ENCODE assay signal across 22 cellular contexts in genomic region chr19:49881186-49881585, GRCh38. TPM values are rescaled to one million over a fixed set of nuclear protein-coding genes. Genes with fewer than 3 reads are reported as not detected.
DNase-seq lines count a peak whose midpoint lies in the region; ATAC-seq and TF ChIP-seq lines count a peak whose summit lies in the region.
"Had no signal": no experiment of that assay in that cellular context is flagged by ENCODE, and none has a peak within 500 bp of the region (broad histone marks: within the 10 kb centered on the region; RNA-seq: fewer than 3 reads in every experiment).

No MANE protein-coding gene starts in this region.

- H3K36me3 Mint-ChIP-seq in T-helper 17 cell (ENCODE audit: low read depth): peaks cover 5% of the 10 kb centered on the region
- peaks cover 31% of the 10 kb centered on the region for H3K36me3 Mint-ChIP-seq in chondrocyte (ENCODE audit: low read depth)
- peaks cover 18% of the 10 kb centered on the region for H3K36me3 Mint-ChIP-seq in neural crest cell (ENCODE audit: low read depth)

- no peaks in the 10 kb centered on the region for H3K9me3 ChIP-seq in T-helper 17 cell (ENCODE audit: control insufficient read depth, low read length, poor library complexity, severe bottlenecking)
- H3K9me3 ChIP-seq in transverse colon: no peaks in the 10 kb centered on the region

- in situ Hi-C loops in transverse colon (cut with MboI; ENCODE audit: low pct_ligation_motif_present in 1 of 4, low pct_unique_long_range_greater_than_20kb in 1 of 4, low sequenced_read_pairs in 3 of 4): no loop called here

- H3K9me3 Mint-ChIP-seq in chondrocyte (ENCODE audit: low read depth) (no peaks in the 10 kb centered on the region), neural crest cell (no peaks in the 10 kb centered on the region)
- H3K9me3 Mint-ChIP-seq: CD8-positive, alpha-beta memory T cell had no signal

- peak overlapping the region; percentile 88 for H3K27ac Mint-ChIP-seq in T-helper 17 cell
- H3K27ac Mint-ChIP-seq in chondrocyte (ENCODE audit: unreplicated experiment): no peak overlapping the region
- no peak overlapping the region for H3K27ac Mint-ChIP-seq in neural crest cell (ENCODE audit: unreplicated experiment)
- H3K27ac Mint-ChIP-seq: B cell; CD8-positive, alpha-beta memory T cell had no signal

- no peak for ATAC-seq in T-helper 17 cell
- no peak for ATAC-seq in GM19463 (IDR thresholded peaks at IDR 0.05; ENCODE audit: unreplicated experiment)
- ATAC-seq in HG03108 (IDR thresholded peaks at IDR 0.05; ENCODE audit: unreplicated experiment): no peak

- no peak for TF ChIP-seq EP300 in transverse colon (IDR thresholded peaks at IDR 0.05; ENCODE audit: low read depth)

- no peak overlapping the region for H3K27ac ChIP-seq in transverse colon
- H3K27ac ChIP-seq: SJSA1 had no signal

- H3K27me3 ChIP-seq in transverse colon: no peaks in the 10 kb centered on the region
- H3K27me3 ChIP-seq: SJSA1 had no signal

- H3K4me1 ChIP-seq in transverse colon: peaks cover 7 to 11% (median 7%) of the 10 kb centered on the region in 4 donors

- TF ChIP-seq CTCF in chondrocyte (IDR thresholded peaks at IDR 0.05) (no peak), neural crest cell (conservative IDR thresholded peaks at IDR 0.05) (no peak), transverse colon (IDR thresholded peaks at IDR 0.05) (no peak)

- no peak for TF ChIP-seq POLR2A in transverse colon (IDR thresholded peaks at IDR 0.05)

- WGBS in transverse colon (ENCODE audit: low coverage in 1 of 2), 2 donors: 93% methylated on average over 3 to 17 of the region's 17 CpGs

- H3K4me1 Mint-ChIP-seq in T-helper 17 cell (peaks cover 11% of the 10 kb centered on the region), chondrocyte (ENCODE audit: low read depth) (peaks cover 14% of the 10 kb centered on the region), neural crest cell (peaks cover 14% of the 10 kb centered on the region)

- peak overlapping the region; percentile 16 for H3K4me3 Mint-ChIP-seq in T-helper 17 cell
- no peak overlapping the region for H3K4me3 Mint-ChIP-seq in chondrocyte (ENCODE audit: unreplicated experiment)
- peak overlapping the region; percentile 41 for H3K4me3 Mint-ChIP-seq in neural crest cell
- H3K4me3 Mint-ChIP-seq: B cell; CD14-positive monocyte; CD8-positive, alpha-beta memory T cell had no signal

- H3K27me3 Mint-ChIP-seq in T-helper 17 cell (no peaks in the 10 kb centered on the region), chondrocyte (ENCODE audit: low read depth) (no peaks in the 10 kb centered on the region), neural crest cell (ENCODE audit: low read depth) (no peaks in the 10 kb centered on the region)
- H3K27me3 Mint-ChIP-seq: B cell had no signal

- H3K36me3 ChIP-seq in transverse colon: peaks cover 0 to 50% (median 27%) of the 10 kb centered on the region in 4 donors

- no peak overlapping the region for H3K4me3 ChIP-seq in transverse colon
- H3K4me3 ChIP-seq: SJSA1 had no signal

- DNase-seq in T-helper 17 cell: no peak
- peak; percentile 66 for DNase-seq in chondrocyte (ENCODE audit: low spot score)
- no peak for DNase-seq in neural crest cell (ENCODE audit: low read depth, low spot score)
- DNase-seq in transverse colon: peak; percentile 6
- DNase-seq in LoVo (ENCODE audit: low spot score): no peak
- DNase-seq: Calu3; CD8-positive, alpha-beta memory T cell; DMS79 treated with DMSO at 0.1 percent for 48 hours; GF-D8; Kasumi-1; MV-4-11; NCI-H1105; NCI-H2029; NCI-H446 treated with DMSO at 0.1 percent for 48 hours; Right ventricle myocardium superior; RPMI8226 had no signal

- intact Hi-C loops in transverse colon (cut with DNase I; ENCODE audit: low total_unique reads): loop anchor here (5.0 kb wide), 1 partner anchor 621 kb away; no protein-coding TSS in a partner anchor

RNA-seq across cellular contexts. Expression of gene TBC1D17, which starts 3.7 kb away (rescaled TPM):
- total RNA-seq in T-helper 17 cell: 10 to 100 TPM; 44.1 to 57.3 TPM
- total RNA-seq in chondrocyte: 36.3 to 45.3 TPM (median 44.8 TPM) in 3 replicates
- total RNA-seq in neural crest cell: 30.5 and 34.5 TPM in 2 replicates
- 10 to 100 TPM; 26.4 to 80.8 (median 47.9) TPM for total RNA-seq in transverse colon

RNA-seq across cellular contexts. Expression of gene AKT1S1, which starts 4.0 kb away (rescaled TPM):
- total RNA-seq in T-helper 17 cell (10 to 100 TPM; 19.2 to 33.8 TPM), chondrocyte (52.0 to 70.5 TPM (median 55.8 TPM) in 3 replicates), neural crest cell (38.6 and 39.6 TPM in 2 replicates), transverse colon (10 to 100 TPM; 15.3 to 29.7 (median 22.7) TPM)

RNA-seq across cellular contexts. Expression of gene PNKP, which starts 13.8 kb away (rescaled TPM):
- total RNA-seq in T-helper 17 cell: 100 to 1,000 TPM; 170 to 196 TPM
- total RNA-seq in chondrocyte: 51.4 to 97.0 TPM (median 52.4 TPM) in 3 replicates
- 131 and 135 TPM in 2 replicates for total RNA-seq in neural crest cell
- total RNA-seq in transverse colon: 100 to 1,000 TPM in 2 of 4 donors, 10 to 100 TPM in 2; 60.8 to 128 (median 99.6) TPM

RNA-seq across cellular contexts. Expression of gene IL4I1, which starts 15.5 kb away (rescaled TPM):
- 100 to 1,000 TPM in 1 of 2 donors, 10 to 100 TPM in 1; 47.8 to 107 TPM for total RNA-seq in T-helper 17 cell
- 0.17 TPM in 1 of 3 replicates, not detected in the others for total RNA-seq in chondrocyte
- 0.12 and 0.41 TPM in 2 replicates for total RNA-seq in neural crest cell
- total RNA-seq in transverse colon: 1 to 10 TPM in 1 of 4 donors, not detected in 3; 2.1 TPM
- total RNA-seq: MCF 10A, Right ventricle myocardium superior had no signal

RNA-seq across cellular contexts. Expression of gene PTOV1, which starts 30.2 kb away (rescaled TPM):
- total RNA-seq in T-helper 17 cell (100 to 1,000 TPM; 125 to 162 TPM), chondrocyte (168 to 229 TPM (median 170 TPM) in 3 replicates), neural crest cell (453 and 466 TPM in 2 replicates), transverse colon (100 to 1,000 TPM in 1 of 4 donors, 10 to 100 TPM in 3; 62.3 to 203 (median 66.8) TPM)

Comparison
In these comparisons a context has a peak if more than half of its experiments do, and no peak if none do; other contexts are left out.
1. DNase-seq: peak in chondrocyte (single experiment) and transverse colon (single experiment); none in T-helper 17 cell (0 of 3), neural crest cell (single experiment) and LoVo (single experiment).